Comparison of ENCODE assay signal across 1 cellular context in the genomic region with DNA sequence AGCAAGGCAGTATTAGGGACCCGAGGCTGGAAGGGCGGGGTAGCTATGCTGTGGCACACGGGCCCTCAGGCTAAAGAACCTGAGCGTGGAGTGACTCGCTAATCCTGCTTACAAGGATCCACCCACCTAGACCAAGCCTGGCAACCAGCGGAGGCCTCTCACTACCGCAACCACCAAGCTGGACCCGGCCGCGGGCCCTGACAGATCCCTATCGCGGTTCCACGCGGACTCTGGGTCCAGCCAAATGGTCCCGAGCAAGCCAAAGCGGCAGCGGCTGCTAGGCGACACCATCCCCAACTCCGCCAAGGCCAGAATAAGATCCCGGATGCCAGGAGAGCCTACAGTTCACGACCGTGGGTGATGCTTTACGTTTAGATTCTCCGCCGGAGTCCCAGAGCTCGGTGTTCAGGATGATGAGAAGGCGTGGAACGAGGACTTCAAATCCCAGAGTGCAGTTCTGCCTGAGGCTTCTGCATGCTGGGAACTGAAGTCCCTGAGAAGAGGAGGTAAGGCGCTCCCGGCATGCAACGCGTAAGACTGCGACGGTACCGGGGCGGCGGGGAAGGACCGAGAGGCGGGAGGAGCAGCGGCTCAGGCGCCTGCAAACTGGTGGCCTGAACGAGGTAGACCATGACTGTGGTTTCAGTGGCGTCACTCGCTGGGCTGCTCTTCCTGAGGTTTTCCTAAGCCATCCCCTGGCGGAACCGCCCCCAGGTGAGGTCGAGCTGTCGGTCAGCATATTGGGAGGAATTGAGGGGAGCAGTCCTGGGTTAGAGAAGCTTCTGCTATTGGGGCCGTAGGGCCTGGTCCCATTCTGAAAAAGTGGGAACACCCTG.
TF ChIP-seq lines count a peak whose summit lies in the region.

A gene with protein sequence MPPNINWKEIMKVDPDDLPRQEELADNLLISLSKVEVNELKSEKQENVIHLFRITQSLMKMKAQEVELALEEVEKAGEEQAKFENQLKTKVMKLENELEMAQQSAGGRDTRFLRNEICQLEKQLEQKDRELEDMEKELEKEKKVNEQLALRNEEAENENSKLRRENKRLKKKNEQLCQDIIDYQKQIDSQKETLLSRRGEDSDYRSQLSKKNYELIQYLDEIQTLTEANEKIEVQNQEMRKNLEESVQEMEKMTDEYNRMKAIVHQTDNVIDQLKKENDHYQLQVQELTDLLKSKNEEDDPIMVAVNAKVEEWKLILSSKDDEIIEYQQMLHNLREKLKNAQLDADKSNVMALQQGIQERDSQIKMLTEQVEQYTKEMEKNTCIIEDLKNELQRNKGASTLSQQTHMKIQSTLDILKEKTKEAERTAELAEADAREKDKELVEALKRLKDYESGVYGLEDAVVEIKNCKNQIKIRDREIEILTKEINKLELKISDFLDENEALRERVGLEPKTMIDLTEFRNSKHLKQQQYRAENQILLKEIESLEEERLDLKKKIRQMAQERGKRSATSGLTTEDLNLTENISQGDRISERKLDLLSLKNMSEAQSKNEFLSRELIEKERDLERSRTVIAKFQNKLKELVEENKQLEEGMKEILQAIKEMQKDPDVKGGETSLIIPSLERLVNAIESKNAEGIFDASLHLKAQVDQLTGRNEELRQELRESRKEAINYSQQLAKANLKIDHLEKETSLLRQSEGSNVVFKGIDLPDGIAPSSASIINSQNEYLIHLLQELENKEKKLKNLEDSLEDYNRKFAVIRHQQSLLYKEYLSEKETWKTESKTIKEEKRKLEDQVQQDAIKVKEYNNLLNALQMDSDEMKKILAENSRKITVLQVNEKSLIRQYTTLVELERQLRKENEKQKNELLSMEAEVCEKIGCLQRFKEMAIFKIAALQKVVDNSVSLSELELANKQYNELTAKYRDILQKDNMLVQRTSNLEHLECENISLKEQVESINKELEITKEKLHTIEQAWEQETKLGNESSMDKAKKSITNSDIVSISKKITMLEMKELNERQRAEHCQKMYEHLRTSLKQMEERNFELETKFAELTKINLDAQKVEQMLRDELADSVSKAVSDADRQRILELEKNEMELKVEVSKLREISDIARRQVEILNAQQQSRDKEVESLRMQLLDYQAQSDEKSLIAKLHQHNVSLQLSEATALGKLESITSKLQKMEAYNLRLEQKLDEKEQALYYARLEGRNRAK (N-terminal part only) (minus strand): TSS at position 315 of the 836 bp plus-strand sequence. CDS start 781 bp downstream, outside the sequence.
Gene TMTC3, plus strand, starts transcription at position 534 of the 836 bp plus-strand sequence. CDS start 6,009 bp downstream, outside the sequence.

TF ChIP-seq in GM12878, 131 proteins besides CTCF, POLR2A, EP300 and RAD21 (continued from another document and continues in another):
- TF ChIP-seq ELK1 (IDR thresholded peaks at IDR 0.05; ENCODE audit: low read depth, low read length) (0 out of 2 replicates have a peak, but pooled peaks have one; percentile 23), EGR1 (IDR thresholded peaks at IDR 0.05; ENCODE audit: borderline replicate concordance in 1 of 2, low read depth in 2 of 2, low read length in 2 of 2) (peak in 1 of 2 experiments; percentile 85; a peak in 2 of 3 replicates), SIX5 (IDR thresholded peaks at IDR 0.05; ENCODE audit: low read depth, low read length, severe bottlenecking) (peak; percentile 100), IRF5 (IDR thresholded peaks at IDR 0.05; ENCODE audit: borderline replicate concordance) (no peak), CREB1 (IDR thresholded peaks at IDR 0.05; ENCODE audit: low read depth) (peak; percentile 81), RAD51 (IDR thresholded peaks at IDR 0.05) (no peak), PAX5 (IDR thresholded peaks at IDR 0.05; ENCODE audit: borderline replicate concordance, low read depth, low read length) (peak; percentile 49; the same call in 1 of the 2 replicates), FOS (IDR thresholded peaks at IDR 0.05; ENCODE audit: borderline replicate concordance, extremely low read depth, insufficient read length) (no peak), PKNOX1 (IDR thresholded peaks at IDR 0.05) (peak; percentile 53; the same call in 1 of the 2 replicates), MLLT1 (IDR thresholded peaks at IDR 0.05) (peak; percentile 100), MEF2B (IDR thresholded peaks at IDR 0.05; ENCODE audit: partially characterized antibody, poor library complexity, severe bottlenecking) (no peak), CHD2 (IDR thresholded peaks at IDR 0.05; ENCODE audit: borderline replicate concordance, low read depth, low read length) (peak; percentile 86), IKZF1 (conservative IDR thresholded peaks at IDR 0.05) (peak; percentile 100), POLR2AphosphoS2 (IDR thresholded peaks at IDR 0.05; ENCODE audit: low read depth, low read length) (no peak; the same call in none of the 2 replicates), SIN3A (IDR thresholded peaks at IDR 0.05; ENCODE audit: low read depth, low read length) (peak; percentile 90), NBN (IDR thresholded peaks at IDR 0.05) (peak; percentile 68), DPF2 (IDR thresholded peaks at IDR 0.05) (peak; percentile 63; the same call in 1 of the 2 replicates), ZNF384 (IDR thresholded peaks at IDR 0.05; ENCODE audit: borderline replicate concordance, low read depth, low read length) (no peak), TCF12 (IDR thresholded peaks at IDR 0.05; ENCODE audit: low read depth, low read length) (peak; percentile 46; the same call in 1 of the 2 replicates), HSF1 (IDR thresholded peaks at IDR 0.05; ENCODE audit: low read depth, low read length) (peak; percentile 79; the same call in 1 of the 2 replicates), SMAD1 (IDR thresholded peaks at IDR 0.05; ENCODE audit: low read depth, partially characterized antibody) (no peak), JUNB (IDR thresholded peaks at IDR 0.05) (no peak), KLF5 (IDR thresholded peaks at IDR 0.05; ENCODE audit: partially characterized antibody) (peak; percentile 62), CBX5 (IDR thresholded peaks at IDR 0.05; ENCODE audit: low read depth) (no peak), CBFB (IDR thresholded peaks at IDR 0.05; ENCODE audit: low read depth) (peak; percentile 26; the same call in 1 of the 2 replicates), MEF2A (IDR thresholded peaks at IDR 0.05; ENCODE audit: insufficient read depth, low read depth, low read length) (no peak), FOXK2 (IDR thresholded peaks at IDR 0.05) (no peak), CREM (IDR thresholded peaks at IDR 0.05; ENCODE audit: low read depth) (peak; percentile 98; the same call in 1 of the 2 replicates), MAX (IDR thresholded peaks at IDR 0.05; ENCODE audit: low read depth, low read length) (peak; percentile 87)
- TF ChIP-seq, protein P1, sequence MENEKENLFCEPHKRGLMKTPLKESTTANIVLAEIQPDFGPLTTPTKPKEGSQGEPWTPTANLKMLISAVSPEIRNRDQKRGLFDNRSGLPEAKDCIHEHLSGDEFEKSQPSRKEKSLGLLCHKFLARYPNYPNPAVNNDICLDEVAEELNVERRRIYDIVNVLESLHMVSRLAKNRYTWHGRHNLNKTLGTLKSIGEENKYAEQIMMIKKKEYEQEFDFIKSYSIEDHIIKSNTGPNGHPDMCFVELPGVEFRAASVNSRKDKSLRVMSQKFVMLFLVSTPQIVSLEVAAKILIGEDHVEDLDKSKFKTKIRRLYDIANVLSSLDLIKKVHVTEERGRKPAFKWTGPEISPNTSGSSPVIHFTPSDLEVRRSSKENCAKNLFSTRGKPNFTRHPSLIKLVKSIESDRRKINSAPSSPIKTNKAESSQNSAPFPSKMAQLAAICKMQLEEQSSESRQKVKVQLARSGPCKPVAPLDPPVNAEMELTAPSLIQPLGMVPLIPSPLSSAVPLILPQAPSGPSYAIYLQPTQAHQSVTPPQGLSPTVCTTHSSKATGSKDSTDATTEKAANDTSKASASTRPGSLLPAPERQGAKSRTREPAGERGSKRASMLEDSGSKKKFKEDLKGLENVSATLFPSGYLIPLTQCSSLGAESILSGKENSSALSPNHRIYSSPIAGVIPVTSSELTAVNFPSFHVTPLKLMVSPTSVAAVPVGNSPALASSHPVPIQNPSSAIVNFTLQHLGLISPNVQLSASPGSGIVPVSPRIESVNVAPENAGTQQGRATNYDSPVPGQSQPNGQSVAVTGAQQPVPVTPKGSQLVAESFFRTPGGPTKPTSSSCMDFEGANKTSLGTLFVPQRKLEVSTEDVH (IDR thresholded peaks at IDR 0.05; ENCODE audit: low read depth, partially characterized antibody), result peak; percentile 75
- TF ChIP-seq, protein P2, sequence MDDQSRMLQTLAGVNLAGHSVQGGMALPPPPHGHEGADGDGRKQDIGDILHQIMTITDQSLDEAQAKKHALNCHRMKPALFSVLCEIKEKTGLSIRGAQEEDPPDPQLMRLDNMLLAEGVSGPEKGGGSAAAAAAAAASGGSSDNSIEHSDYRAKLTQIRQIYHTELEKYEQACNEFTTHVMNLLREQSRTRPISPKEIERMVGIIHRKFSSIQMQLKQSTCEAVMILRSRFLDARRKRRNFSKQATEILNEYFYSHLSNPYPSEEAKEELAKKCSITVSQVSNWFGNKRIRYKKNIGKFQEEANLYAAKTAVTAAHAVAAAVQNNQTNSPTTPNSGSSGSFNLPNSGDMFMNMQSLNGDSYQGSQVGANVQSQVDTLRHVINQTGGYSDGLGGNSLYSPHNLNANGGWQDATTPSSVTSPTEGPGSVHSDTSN (IDR thresholded peaks at IDR 0.05; ENCODE audit: insufficient replicate concordance, low read depth, low read length), result peak; percentile 15
- TF ChIP-seq, protein P3, sequence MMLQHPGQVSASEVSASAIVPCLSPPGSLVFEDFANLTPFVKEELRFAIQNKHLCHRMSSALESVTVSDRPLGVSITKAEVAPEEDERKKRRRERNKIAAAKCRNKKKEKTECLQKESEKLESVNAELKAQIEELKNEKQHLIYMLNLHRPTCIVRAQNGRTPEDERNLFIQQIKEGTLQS (IDR thresholded peaks at IDR 0.05; ENCODE audit: borderline replicate concordance, extremely low read depth, low read depth, low read length), result peak; percentile 94; the same call in 1 of the 2 replicates
- TF ChIP-seq, protein P4, sequence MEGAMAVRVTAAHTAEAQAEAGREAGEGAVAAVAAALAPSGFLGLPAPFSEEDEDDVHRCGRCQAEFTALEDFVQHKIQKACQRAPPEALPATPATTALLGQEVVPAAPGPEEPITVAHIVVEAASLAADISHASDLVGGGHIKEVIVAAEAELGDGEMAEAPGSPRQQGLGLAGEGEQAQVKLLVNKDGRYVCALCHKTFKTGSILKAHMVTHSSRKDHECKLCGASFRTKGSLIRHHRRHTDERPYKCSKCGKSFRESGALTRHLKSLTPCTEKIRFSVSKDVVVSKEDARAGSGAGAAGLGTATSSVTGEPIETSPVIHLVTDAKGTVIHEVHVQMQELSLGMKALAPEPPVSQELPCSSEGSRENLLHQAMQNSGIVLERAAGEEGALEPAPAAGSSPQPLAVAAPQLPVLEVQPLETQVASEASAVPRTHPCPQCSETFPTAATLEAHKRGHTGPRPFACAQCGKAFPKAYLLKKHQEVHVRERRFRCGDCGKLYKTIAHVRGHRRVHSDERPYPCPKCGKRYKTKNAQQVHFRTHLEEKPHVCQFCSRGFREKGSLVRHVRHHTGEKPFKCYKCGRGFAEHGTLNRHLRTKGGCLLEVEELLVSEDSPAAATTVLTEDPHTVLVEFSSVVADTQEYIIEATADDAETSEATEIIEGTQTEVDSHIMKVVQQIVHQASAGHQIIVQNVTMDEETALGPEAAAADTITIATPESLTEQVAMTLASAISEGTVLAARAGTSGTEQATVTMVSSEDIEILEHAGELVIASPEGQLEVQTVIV (IDR thresholded peaks at IDR 0.05; ENCODE audit: borderline replicate concordance, partially characterized antibody), result peak; percentile 100
